Comparison of ENCODE assay signal across 1 cellular context in genomic region chr7:150322833-150323681, GRCh38.
A peak's percentile ranks its signal among the peaks of the same experiment; 100 is the strongest.
TF ChIP-seq lines count a peak whose summit lies in the region.

TSS of gene ACTR3C (minus strand) at chr7:150323545. CDS start at chr7:150295296, 28,249 bp downstream.
TSS of gene LRRC61 (plus strand) at chr7:150323355. CDS start at chr7:150336862, 13,507 bp downstream.

TF ChIP-seq in HepG2, 621 proteins besides CTCF, POLR2A, EP300 and RAD21 (continued from another document and continues in another):
- TF ChIP-seq GATAD2A (CRISPR knock-in tag; IDR thresholded peaks at IDR 0.05) = peak; percentile 56; the same call in 1 of the 2 replicates
- no peak; the same call in 1 of the 2 replicates for TF ChIP-seq ZBED4 (CRISPR knock-in tag; IDR thresholded peaks at IDR 0.05; ENCODE audit: borderline replicate concordance)
- peak; percentile 97; the same call in 1 of the 2 replicates for TF ChIP-seq YEATS4 (CRISPR knock-in tag; IDR thresholded peaks at IDR 0.05; ENCODE audit: borderline replicate concordance)
- no peak for TF ChIP-seq ZUFSP (CRISPR knock-in tag; IDR thresholded peaks at IDR 0.05; ENCODE audit: borderline replicate concordance)
- 0 out of 2 replicates have a peak, but pooled peaks have one; percentile 74 for TF ChIP-seq HNRNPL (IDR thresholded peaks at IDR 0.05; ENCODE audit: low read depth, low read length)
- peak; percentile 61; the same call in 1 of the 2 replicates for TF ChIP-seq ZNF558 (CRISPR knock-in tag; IDR thresholded peaks at IDR 0.05; ENCODE audit: borderline replicate concordance)
- TF ChIP-seq ZNF883 (CRISPR knock-in tag; IDR thresholded peaks at IDR 0.05; ENCODE audit: not compliant biosample characterization) = peak; percentile 72
- no peak for TF ChIP-seq TBP (CRISPR knock-in tag; IDR thresholded peaks at IDR 0.05)
- peak; percentile 98 for TF ChIP-seq CCDC6 (CRISPR knock-in tag; IDR thresholded peaks at IDR 0.05)
- TF ChIP-seq AFF4 (CRISPR knock-in tag; IDR thresholded peaks at IDR 0.05) = no peak
- peak; percentile 38; the same call in 1 of the 2 replicates for TF ChIP-seq TFAP4 (IDR thresholded peaks at IDR 0.05; ENCODE audit: borderline replicate concordance, low read depth)
- TF ChIP-seq BCL3 (CRISPR knock-in tag; IDR thresholded peaks at IDR 0.05) = no peak; the same call in 1 of the 2 replicates
- TF ChIP-seq NFATC3 (CRISPR knock-in tag; IDR thresholded peaks at IDR 0.05) = 0 out of 2 replicates have a peak, but pooled peaks have one; percentile 22
- 0 out of 2 replicates have a peak, but pooled peaks have one; percentile 18 for TF ChIP-seq GTF3A (CRISPR knock-in tag; conservative IDR thresholded peaks at IDR 0.05)
- TF ChIP-seq ZNF616 (CRISPR knock-in tag; IDR thresholded peaks at IDR 0.05; ENCODE audit: low read depth) = peak; percentile 53
- no peak for TF ChIP-seq ZNF292 (CRISPR knock-in tag; IDR thresholded peaks at IDR 0.05; ENCODE audit: borderline replicate concordance, low read depth)
- TF ChIP-seq PAWR (CRISPR knock-in tag; IDR thresholded peaks at IDR 0.05; ENCODE audit: borderline replicate concordance) = no peak
- peak; percentile 58 for TF ChIP-seq ZNF12 (CRISPR knock-in tag; IDR thresholded peaks at IDR 0.05)
- no peak for TF ChIP-seq LRRFIP1 (CRISPR knock-in tag; conservative IDR thresholded peaks at IDR 0.05)
- TF ChIP-seq MAF1 (CRISPR knock-in tag; IDR thresholded peaks at IDR 0.05; ENCODE audit: borderline replicate concordance) = no peak; the same call in 1 of the 2 replicates
- no peak for TF ChIP-seq TAF15 (IDR thresholded peaks at IDR 0.05; ENCODE audit: low read depth, low read length, poor library complexity, severe bottlenecking)
- TF ChIP-seq ZNF33B (CRISPR knock-in tag; IDR thresholded peaks at IDR 0.05) = peak; percentile 43; the same call in 1 of the 2 replicates
- peak; percentile 81; the same call in 1 of the 2 replicates for TF ChIP-seq HOMEZ (CRISPR knock-in tag; IDR thresholded peaks at IDR 0.05; ENCODE audit: low read depth)
- TF ChIP-seq CREB1 (IDR thresholded peaks at IDR 0.05) = peak; percentile 30; the same call in 1 of the 2 replicates
- TF ChIP-seq CREB1 (CRISPR knock-in tag; IDR thresholded peaks at IDR 0.05) = 0 out of 2 replicates have a peak, but pooled peaks have one; percentile 36
- TF ChIP-seq RCOR2 (CRISPR knock-in tag; IDR thresholded peaks at IDR 0.05) = no peak; the same call in 1 of the 2 replicates
- TF ChIP-seq HIC2 (CRISPR knock-in tag; IDR thresholded peaks at IDR 0.05; ENCODE audit: low read depth) = peak; percentile 78; the same call in 1 of the 2 replicates
- TF ChIP-seq TRAFD1 (CRISPR knock-in tag; IDR thresholded peaks at IDR 0.05; ENCODE audit: borderline replicate concordance) = no peak
- TF ChIP-seq ZNF446 (CRISPR knock-in tag; IDR thresholded peaks at IDR 0.05) = peak; percentile 51; the same call in 1 of the 2 replicates
- TF ChIP-seq HOXA3 (CRISPR knock-in tag; IDR thresholded peaks at IDR 0.05) = peak; percentile 90
- peak; percentile 97 for TF ChIP-seq KLF15 (CRISPR knock-in tag; IDR thresholded peaks at IDR 0.05; ENCODE audit: borderline replicate concordance)
- TF ChIP-seq RBFOX2 (IDR thresholded peaks at IDR 0.05; ENCODE audit: low read depth, low read length) = peak; percentile 97
- peak; percentile 39; the same call in 1 of the 2 replicates for TF ChIP-seq SIX4 (CRISPR knock-in tag; IDR thresholded peaks at IDR 0.05)
